21 cellular contexts compared by ENCODE assay signal in genomic region chr3:15660055-15660940, GRCh38.
"Had no signal": no experiment of that assay in that cellular context is flagged by ENCODE, and none has a peak within 500 bp of the region (broad histone marks: within the 10 kb centered on the region; RNA-seq: fewer than 3 reads in every experiment).

No MANE protein-coding gene starts in this region.

- H3K27ac ChIP-seq: ascending aorta, breast epithelium, foreskin keratinocyte, lower lobe of right lung, prostate gland, right atrium auricular region, transverse colon, vagina had no signal

- H3K36me3 ChIP-seq: breast epithelium, lower lobe of right lung, prostate gland, right atrium auricular region, transverse colon, vagina had no signal

- H3K27me3 ChIP-seq: ascending aorta, breast epithelium, foreskin keratinocyte, right atrium auricular region, transverse colon, vagina had no signal

- ATAC-seq: activated CD4-positive, alpha-beta T cell treated with anti-CD3 and anti-CD28 coated beads for 36 hours; foreskin keratinocyte; lower lobe of right lung; natural killer cell treated with Interleukin-12 subunit alpha and Interleukin-12 subunit beta and Interleukin-15 and Interleukin-18, amount 100 ng/mL, for 72 hours; stimulated activated naive CD8-positive, alpha-beta T cell treated with anti-CD3 and anti-CD28 coated beads, Interleukin-15, Interleukin-2, amounts not matched to agents 100 U/mL and 50 U/mL, for 24 hours; WTC11 had no signal

- H3K4me3 ChIP-seq: ascending aorta, breast epithelium, lower lobe of right lung, prostate gland, right atrium auricular region, transverse colon, vagina had no signal

- H3K4me3 Mint-ChIP-seq: activated CD4-positive, alpha-beta T cell treated with anti-CD3 and anti-CD28 coated beads for 36 hours; activated naive CD4-positive, alpha-beta T cell treated with anti-CD3 and anti-CD28 coated beads, Interleukin-2, amount 50 U/mL, for 24 hours; mesothelial cell of epicardium; natural killer cell treated with Interleukin-12 subunit alpha and Interleukin-12 subunit beta and Interleukin-15 and Interleukin-18, amount 100 ng/mL, for 72 hours; WTC11 had no signal

- DNase-seq: activated CD4-positive, alpha-beta T cell treated with anti-CD3 and anti-CD28 coated beads for 36 hours; activated CD4-positive, alpha-beta T cell treated with anti-CD3 and anti-CD28 coated beads, Interleukin-2, amount 50 U/mL, for 48 hours; activated gamma-delta T cell; foreskin keratinocyte; glutamatergic neuron; hypothalamus; islet precursor cell; lower lobe of right lung; stimulated activated CD4-positive, alpha-beta T cell treated with anti-CD3 and anti-CD28 coated beads, Interleukin-2, amount 100 ng/mL, for 24 hours; stimulated activated naive CD8-positive, alpha-beta T cell treated with anti-CD3 and anti-CD28 coated beads, Interleukin-15, Interleukin-2, amounts not matched to agents 100 U/mL and 50 U/mL, for 24 hours; transverse colon had no signal

- H3K27me3 Mint-ChIP-seq: activated CD4-positive, alpha-beta T cell treated with anti-CD3 and anti-CD28 coated beads for 36 hours; natural killer cell treated with Interleukin-12 subunit alpha and Interleukin-12 subunit beta and Interleukin-15 and Interleukin-18, amount 100 ng/mL, for 72 hours had no signal

- H3K4me1 ChIP-seq: ascending aorta, breast epithelium, foreskin keratinocyte, lower lobe of right lung, prostate gland, right atrium auricular region, transverse colon, vagina had no signal

- H3K27ac Mint-ChIP-seq: activated CD4-positive, alpha-beta T cell treated with anti-CD3 and anti-CD28 coated beads for 36 hours; activated naive CD4-positive, alpha-beta T cell treated with anti-CD3 and anti-CD28 coated beads, Interleukin-2, amount 50 U/mL, for 24 hours; natural killer cell treated with Interleukin-12 subunit alpha and Interleukin-12 subunit beta and Interleukin-15 and Interleukin-18, amount 100 ng/mL, for 72 hours; T-helper 2 cell treated with Interferon-gamma antibody and Interleukin-4, amounts not matched to agents 5 μg/mL and 100 μg/mL, for 36 hours; WTC11 had no signal

- H3K9me3 ChIP-seq: prostate gland had no signal
